ENCODE assay signal across 20 cellular contexts in the genomic region with DNA sequence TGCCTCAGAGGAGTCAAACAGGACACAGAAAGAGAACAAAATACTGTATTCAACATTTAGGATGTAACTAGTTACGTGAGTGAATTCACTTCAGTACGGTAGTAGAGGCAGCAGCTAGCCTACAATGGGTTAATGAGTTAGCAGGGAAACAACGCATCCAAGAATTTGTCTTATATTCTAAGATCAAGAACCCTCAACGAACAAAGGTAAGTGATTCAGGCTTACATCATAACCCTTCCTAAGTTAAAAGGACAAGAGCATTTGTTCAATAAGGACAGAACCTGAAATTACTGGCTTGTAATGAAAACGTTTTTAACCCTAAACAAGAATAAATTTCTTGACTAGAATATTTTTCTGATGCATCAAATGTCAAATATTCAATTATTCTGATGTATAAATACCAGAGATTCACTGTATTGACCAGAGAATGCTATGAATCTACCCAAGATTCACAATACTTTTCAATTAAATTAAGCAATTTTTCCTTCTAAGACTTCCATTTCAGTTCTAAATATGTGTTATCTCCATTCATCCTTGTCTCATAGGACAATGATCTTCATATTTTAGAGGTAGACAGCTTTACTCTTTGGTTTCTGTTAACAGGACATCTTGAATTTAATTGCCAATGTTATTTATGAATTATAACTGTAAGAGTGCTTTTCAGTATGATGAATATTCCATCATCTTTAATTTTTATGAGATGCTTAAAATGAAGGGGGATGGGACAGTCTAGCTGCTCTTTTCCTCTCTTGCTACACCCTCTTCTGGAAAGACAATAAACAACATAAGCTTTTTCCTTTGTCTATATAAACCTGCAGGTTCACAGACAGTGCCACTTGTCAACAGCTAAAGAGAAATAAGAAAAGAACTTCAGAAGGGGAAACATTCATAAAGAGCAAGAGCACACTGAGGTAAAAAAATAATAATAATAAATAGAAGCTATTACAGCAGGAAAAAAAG.
DNase-seq lines count a peak whose midpoint lies in the region; ATAC-seq and TF ChIP-seq lines count a peak whose summit lies in the region.
"Had no signal": no experiment of that assay in that cellular context is flagged by ENCODE, and none has a peak within 500 bp of the region (broad histone marks: within the 10 kb centered on the region; RNA-seq: fewer than 3 reads in every experiment).

No MANE protein-coding gene starts in this region.

- no peaks in the 10 kb centered on the region for H3K27me3 ChIP-seq in foreskin keratinocyte
- H3K27me3 ChIP-seq: hepatocyte, MG63, neural progenitor cell had no signal

- peak overlapping the region; percentile 56 for H3K4me3 Mint-ChIP-seq in HFFc6
- H3K4me3 Mint-ChIP-seq: activated CD4-positive, alpha-beta T cell treated with anti-CD3 and anti-CD28 coated beads for 36 hours; B cell; neural progenitor cell had no signal

- TF ChIP-seq CTCF in HFFc6 (IDR thresholded peaks at IDR 0.05) (peak; percentile 16; the same call in 1 of the 2 replicates), foreskin keratinocyte (conservative IDR thresholded peaks at IDR 0.05) (peak; percentile 48)

- no peaks in the 10 kb centered on the region for H3K9me3 Mint-ChIP-seq in HFFc6
- H3K9me3 Mint-ChIP-seq: neural progenitor cell had no signal

- DNase-seq in DMS114 treated with DMSO at 0.1 percent for 48 hours (lab: John Stamatoyannopoulos, UW; ENCODE audit: unreplicated experiment) (peak; percentile 2), HFFc6 (no peak), foreskin keratinocyte (peak; percentile 47 to 76), NCI-H1436 (lab: John Stamatoyannopoulos, UW) (no peak), UCSD-AML1 (lab: John Stamatoyannopoulos, UW; ENCODE audit: unreplicated experiment) (no peak)
- DNase-seq: activated CD4-positive, alpha-beta T cell treated with anti-CD3 and anti-CD28 coated beads for 36 hours; activated CD8-positive, alpha-beta memory T cell treated with anti-CD3 and anti-CD28 coated beads, Interleukin-2, amount 50 U/mL, for 48 hours; activated naive CD4-positive, alpha-beta T cell; anterior cingulate cortex; cerebellar nuclear complex; MG63; NCI-H2081; NCI-H69 had no signal

- H3K27ac Mint-ChIP-seq in HFFc6 = peak overlapping the region; percentile 67
- H3K27ac Mint-ChIP-seq: activated CD4-positive, alpha-beta T cell treated with anti-CD3 and anti-CD28 coated beads for 36 hours; B cell; neural progenitor cell had no signal

- peaks cover 6% of the 10 kb centered on the region for H3K36me3 Mint-ChIP-seq in HFFc6 (ENCODE audit: low read depth)
- H3K36me3 Mint-ChIP-seq: neural progenitor cell had no signal

- peaks cover 42% of the 10 kb centered on the region for H3K4me1 ChIP-seq in foreskin keratinocyte

- peaks cover 72% of the 10 kb centered on the region for H3K4me1 Mint-ChIP-seq in HFFc6 (ENCODE audit: low read depth)

- H3K27me3 Mint-ChIP-seq in HFFc6 (ENCODE audit: insufficient read depth) = peaks cover 1% of the 10 kb centered on the region; the same call in 1 of the 2 replicates
- H3K27me3 Mint-ChIP-seq: activated CD4-positive, alpha-beta T cell treated with anti-CD3 and anti-CD28 coated beads for 36 hours; B cell had no signal

- peak overlapping the region; percentile 1 for H3K27ac ChIP-seq in foreskin keratinocyte
- H3K27ac ChIP-seq: hepatocyte, neural progenitor cell, thoracic aorta had no signal

- ATAC-seq in SK-N-SH treated with all-trans-retinoic acid at 6 μM for 48 hours (peak; percentile 42), foreskin keratinocyte (peak; percentile 90), GM21390 (IDR thresholded peaks at IDR 0.05; ENCODE audit: unreplicated experiment) (no peak), GM19351 (IDR thresholded peaks at IDR 0.05; ENCODE audit: unreplicated experiment) (no peak)
- ATAC-seq: activated CD4-positive, alpha-beta T cell treated with anti-CD3 and anti-CD28 coated beads for 36 hours had no signal

TF ChIP-seq in SK-N-SH treated with all-trans-retinoic acid at 6 μM for 48 hours, 23 proteins besides CTCF, POLR2A, EP300 and RAD21:
- TF ChIP-seq, protein P1, sequence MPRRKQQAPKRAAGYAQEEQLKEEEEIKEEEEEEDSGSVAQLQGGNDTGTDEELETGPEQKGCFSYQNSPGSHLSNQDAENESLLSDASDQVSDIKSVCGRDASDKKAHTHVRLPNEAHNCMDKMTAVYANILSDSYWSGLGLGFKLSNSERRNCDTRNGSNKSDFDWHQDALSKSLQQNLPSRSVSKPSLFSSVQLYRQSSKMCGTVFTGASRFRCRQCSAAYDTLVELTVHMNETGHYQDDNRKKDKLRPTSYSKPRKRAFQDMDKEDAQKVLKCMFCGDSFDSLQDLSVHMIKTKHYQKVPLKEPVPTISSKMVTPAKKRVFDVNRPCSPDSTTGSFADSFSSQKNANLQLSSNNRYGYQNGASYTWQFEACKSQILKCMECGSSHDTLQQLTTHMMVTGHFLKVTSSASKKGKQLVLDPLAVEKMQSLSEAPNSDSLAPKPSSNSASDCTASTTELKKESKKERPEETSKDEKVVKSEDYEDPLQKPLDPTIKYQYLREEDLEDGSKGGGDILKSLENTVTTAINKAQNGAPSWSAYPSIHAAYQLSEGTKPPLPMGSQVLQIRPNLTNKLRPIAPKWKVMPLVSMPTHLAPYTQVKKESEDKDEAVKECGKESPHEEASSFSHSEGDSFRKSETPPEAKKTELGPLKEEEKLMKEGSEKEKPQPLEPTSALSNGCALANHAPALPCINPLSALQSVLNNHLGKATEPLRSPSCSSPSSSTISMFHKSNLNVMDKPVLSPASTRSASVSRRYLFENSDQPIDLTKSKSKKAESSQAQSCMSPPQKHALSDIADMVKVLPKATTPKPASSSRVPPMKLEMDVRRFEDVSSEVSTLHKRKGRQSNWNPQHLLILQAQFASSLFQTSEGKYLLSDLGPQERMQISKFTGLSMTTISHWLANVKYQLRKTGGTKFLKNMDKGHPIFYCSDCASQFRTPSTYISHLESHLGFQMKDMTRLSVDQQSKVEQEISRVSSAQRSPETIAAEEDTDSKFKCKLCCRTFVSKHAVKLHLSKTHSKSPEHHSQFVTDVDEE (CRISPR knock-in tag; IDR thresholded peaks at IDR 0.05) = no peak
- TF ChIP-seq TCF4 (CRISPR knock-in tag; IDR thresholded peaks at IDR 0.05; ENCODE audit: borderline replicate concordance) = no peak
- peak; percentile 92 for TF ChIP-seq ZC3H10 (CRISPR knock-in tag; IDR thresholded peaks at IDR 0.05)
- no peak for TF ChIP-seq ZNF70 (CRISPR knock-in tag; IDR thresholded peaks at IDR 0.05)
- TF ChIP-seq ISL1 (CRISPR knock-in tag; IDR thresholded peaks at IDR 0.05) = peak; percentile 96
- peak; percentile 63 for TF ChIP-seq TOX (CRISPR knock-in tag; IDR thresholded peaks at IDR 0.05; ENCODE audit: borderline replicate concordance)
- TF ChIP-seq, protein P2, sequence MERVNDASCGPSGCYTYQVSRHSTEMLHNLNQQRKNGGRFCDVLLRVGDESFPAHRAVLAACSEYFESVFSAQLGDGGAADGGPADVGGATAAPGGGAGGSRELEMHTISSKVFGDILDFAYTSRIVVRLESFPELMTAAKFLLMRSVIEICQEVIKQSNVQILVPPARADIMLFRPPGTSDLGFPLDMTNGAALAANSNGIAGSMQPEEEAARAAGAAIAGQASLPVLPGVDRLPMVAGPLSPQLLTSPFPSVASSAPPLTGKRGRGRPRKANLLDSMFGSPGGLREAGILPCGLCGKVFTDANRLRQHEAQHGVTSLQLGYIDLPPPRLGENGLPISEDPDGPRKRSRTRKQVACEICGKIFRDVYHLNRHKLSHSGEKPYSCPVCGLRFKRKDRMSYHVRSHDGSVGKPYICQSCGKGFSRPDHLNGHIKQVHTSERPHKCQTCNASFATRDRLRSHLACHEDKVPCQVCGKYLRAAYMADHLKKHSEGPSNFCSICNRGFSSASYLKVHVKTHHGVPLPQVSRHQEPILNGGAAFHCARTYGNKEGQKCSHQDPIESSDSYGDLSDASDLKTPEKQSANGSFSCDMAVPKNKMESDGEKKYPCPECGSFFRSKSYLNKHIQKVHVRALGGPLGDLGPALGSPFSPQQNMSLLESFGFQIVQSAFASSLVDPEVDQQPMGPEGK (CRISPR knock-in tag; IDR thresholded peaks at IDR 0.05; ENCODE audit: borderline replicate concordance) = peak; percentile 76; the same call in 1 of the 2 replicates

Comparison
In these comparisons a context has a peak if more than half of its experiments do, and no peak if none do; other contexts are left out.
1. DNase-seq: peak in DMS114 treated with DMSO at 0.1 percent for 48 hours (single experiment) and foreskin keratinocyte (2 of 2); none in HFFc6 (single experiment), NCI-H1436 (single experiment) and UCSD-AML1 (single experiment).
2. ATAC-seq: peak in SK-N-SH treated with all-trans-retinoic acid at 6 μM for 48 hours (single experiment) and foreskin keratinocyte (single experiment); none in GM21390 (single experiment) and GM19351 (single experiment).